37 cellular contexts compared by ENCODE assay signal in the genomic region with DNA sequence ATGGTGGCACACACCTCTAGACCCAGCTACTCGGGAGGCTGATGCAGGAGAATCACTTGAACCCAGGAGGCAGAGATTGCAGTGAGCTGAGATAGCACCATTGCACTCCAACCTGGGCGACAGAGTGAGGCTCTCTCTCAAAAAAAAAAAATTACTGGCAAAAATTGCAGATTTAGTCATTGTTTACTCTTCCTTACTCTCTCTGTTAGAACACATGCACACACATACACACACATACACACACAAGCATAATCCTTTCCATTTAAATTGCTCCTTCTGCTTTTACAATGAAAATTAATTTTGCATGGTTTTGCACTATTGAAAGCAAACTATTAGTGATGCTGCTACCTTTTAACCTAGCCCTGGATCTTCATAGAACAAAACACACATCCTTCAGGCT. TPM values are rescaled to one million over a fixed set of nuclear protein-coding genes. Genes with fewer than 3 reads are reported as not detected.
"Had no signal": no experiment of that assay in that cellular context is flagged by ENCODE, and none has a peak within 500 bp of the region (broad histone marks: within the 10 kb centered on the region; RNA-seq: fewer than 3 reads in every experiment).

No MANE protein-coding gene starts in this region.

- H3K27me3 ChIP-seq: adrenal gland, body of pancreas, brain microvascular endothelial cell, breast epithelium, cardiac muscle cell had no signal

- H3K4me1 ChIP-seq: adrenal gland, body of pancreas, breast epithelium had no signal

- H3K27ac ChIP-seq: adrenal gland, body of pancreas, brain microvascular endothelial cell, breast epithelium, cardiac muscle cell, VCaP had no signal

- DNase-seq: activated B cell treated with CpG ODN at 0.5 μM for 24 hours; activated CD4-positive, alpha-beta memory T cell treated with anti-CD3 and anti-CD28 coated beads for 36 hours; activated CD4-positive, alpha-beta T cell treated with anti-CD3 and anti-CD28 coated beads for 4 hours; activated CD4-positive, alpha-beta T cell treated with anti-CD3 and anti-CD28 coated beads, Interleukin-2, amount 10 ng/mL, durations not matched to agents 24 days and 14 days; activated CD4-positive, alpha-beta T cell treated with anti-CD3 and anti-CD28 coated beads, Interleukin-2, amount 50 U/mL, for 1 hour; activated CD4-positive, alpha-beta T cell treated with anti-CD3 and anti-CD28 coated beads, Interleukin-2, amount 50 U/mL, for 4 hours; activated CD4-positive, CD25-positive, alpha-beta regulatory T cell treated with anti-CD3 and anti-CD28 coated beads, Interleukin-2, amount 50 U/mL, for 72 hours; activated CD8-positive, alpha-beta memory T cell treated with anti-CD3 and anti-CD28 coated beads, Interleukin-2, amount 50 U/mL, for 4 hours; activated CD8-positive, alpha-beta T cell treated with anti-CD3 and anti-CD28 coated beads for 36 hours; activated effector memory CD4-positive, alpha-beta T cell treated with anti-CD3 and anti-CD28 coated beads, Interleukin-2, amount 50 U/mL, for 16 hours; activated gamma-delta T cell treated with Interleukin-2 at 50 U/mL for 16 hours; activated naive CD4-positive, alpha-beta T cell; activated naive CD4-positive, alpha-beta T cell treated with anti-CD3 and anti-CD28 coated beads for 36 hours; activated naive CD4-positive, alpha-beta T cell treated with anti-CD3 and anti-CD28 coated beads, Interleukin-2, amount 50 U/mL, for 16 hours; activated naive CD8-positive, alpha-beta T cell treated with anti-CD3 and anti-CD28 coated beads for 36 hours; activated T-cell treated with anti-CD3 and anti-CD28 coated beads for 4 hours; activated T-cell treated with anti-CD3 and anti-CD28 coated beads, Interleukin-2, amount 50 U/mL, for 1 hour; activated T-cell treated with anti-CD3 and anti-CD28 coated beads, Interleukin-2, amount 50 U/mL, for 48 hours; adrenal gland; amniotic stem cell; aorta; body of pancreas; brain microvascular endothelial cell; caudate nucleus; cerebellar nuclear complex; T-helper 1 cell; T-helper 2 cell; T-helper 9 cell had no signal

- H3K36me3 ChIP-seq: adrenal gland, brain microvascular endothelial cell, breast epithelium, cardiac muscle cell had no signal

- H3K9me3 ChIP-seq: adrenal gland, body of pancreas, breast epithelium had no signal

- FAIRE-seq: astrocyte, TTC549 had no signal

- H3K4me3 ChIP-seq: adrenal gland, body of pancreas, breast epithelium, cardiac muscle cell had no signal

RNA-seq across cellular contexts. Expression of gene UCN3, which starts 15.4 kb away (rescaled TPM):
- total RNA-seq: activated B cell treated with CpG ODN at 0.5 μM for 24 hours; activated CD4-positive, alpha-beta memory T cell treated with anti-CD3 and anti-CD28 coated beads for 36 hours; activated CD4-positive, alpha-beta T cell treated with anti-CD3 and anti-CD28 coated beads, Interleukin-2, amount 10 ng/mL, durations not matched to agents 24 days and 14 days; activated CD8-positive, alpha-beta memory T cell treated with anti-CD3 and anti-CD28 coated beads for 36 hours; activated CD8-positive, alpha-beta T cell treated with anti-CD3 and anti-CD28 coated beads for 36 hours; activated naive CD4-positive, alpha-beta T cell treated with anti-CD3 and anti-CD28 coated beads for 36 hours; activated naive CD4-positive, alpha-beta T cell treated with anti-CD3 and anti-CD28 coated beads, Interleukin-2, amount 50 U/mL, for 72 hours; activated naive CD8-positive, alpha-beta T cell treated with anti-CD3 and anti-CD28 coated beads for 36 hours; activated T-helper 2 cell treated with anti-CD3 and anti-CD28 coated beads, Interferon-gamma antibody, Interleukin-2, Interleukin-4, amounts not matched to agents 10 μg/mL and 5 μg/mL and 100 μg/mL, durations not matched to agents 14 hours and 24 hours and 36 hours; aorta; astrocyte; breast epithelium; cardiac muscle cell; chondrocyte had no signal

RNA-seq across cellular contexts. Expression of gene TUBAL3, which starts 55.3 kb away (rescaled TPM):
- total RNA-seq: activated B cell treated with CpG ODN at 0.5 μM for 24 hours; activated CD4-positive, alpha-beta memory T cell treated with anti-CD3 and anti-CD28 coated beads for 36 hours; activated CD8-positive, alpha-beta memory T cell treated with anti-CD3 and anti-CD28 coated beads for 36 hours; activated CD8-positive, alpha-beta T cell treated with anti-CD3 and anti-CD28 coated beads for 36 hours; activated naive CD4-positive, alpha-beta T cell treated with anti-CD3 and anti-CD28 coated beads for 36 hours; activated naive CD4-positive, alpha-beta T cell treated with anti-CD3 and anti-CD28 coated beads, Interleukin-2, amount 50 U/mL, for 72 hours; activated naive CD8-positive, alpha-beta T cell treated with anti-CD3 and anti-CD28 coated beads for 36 hours; activated T-helper 2 cell treated with anti-CD3 and anti-CD28 coated beads, Interferon-gamma antibody, Interleukin-2, Interleukin-4, amounts not matched to agents 10 μg/mL and 5 μg/mL and 100 μg/mL, durations not matched to agents 14 hours and 24 hours and 36 hours; adrenal gland; aorta; astrocyte; body of pancreas; cardiac muscle cell; chondrocyte had no signal
